1 cellular context compared by ENCODE assay signal in genomic region chr6:133245033-133245903, GRCh38.
A peak's percentile ranks its signal among the peaks of the same experiment; 100 is the strongest.
TF ChIP-seq lines count a peak whose summit lies in the region.

No MANE protein-coding gene starts in this region.

TF ChIP-seq in HEK293, 187 proteins besides CTCF, POLR2A, EP300 and RAD21 (continued from another document and continues in another):
- TF ChIP-seq ZNF423 (tag by site-specific recombination; IDR thresholded peaks at IDR 0.05) (no peak), ZNF133 (tag by site-specific recombination; IDR thresholded peaks at IDR 0.05) (no peak), ZNF366 (tag by site-specific recombination; conservative IDR thresholded peaks at IDR 0.05) (peak; percentile 73), ZNF596 (tag by site-specific recombination; IDR thresholded peaks at IDR 0.05) (no peak), ZNF23 (tag by site-specific recombination; IDR thresholded peaks at IDR 0.05; ENCODE audit: borderline replicate concordance) (no peak), GLIS1 (tag by site-specific recombination; IDR thresholded peaks at IDR 0.05) (no peak), ZNF140 (tag by site-specific recombination; IDR thresholded peaks at IDR 0.05) (no peak), ZFP37 (tag by site-specific recombination; IDR thresholded peaks at IDR 0.05) (no peak), ZNF571 (tag by site-specific recombination; IDR thresholded peaks at IDR 0.05) (no peak), REST (tag by site-specific recombination; IDR thresholded peaks at IDR 0.05) (no peak), ZBTB1 (tag by site-specific recombination; IDR thresholded peaks at IDR 0.05) (no peak), ZFHX2 (tag by site-specific recombination; conservative IDR thresholded peaks at IDR 0.05) (no peak), HOXA7 (CRISPR knock-in tag; IDR thresholded peaks at IDR 0.05; ENCODE audit: borderline replicate concordance) (no peak), ZNF792 (tag by site-specific recombination; IDR thresholded peaks at IDR 0.05) (no peak), KLF8 (tag by site-specific recombination; IDR thresholded peaks at IDR 0.05) (peak; percentile 49), KLF1 (tag by site-specific recombination; IDR thresholded peaks at IDR 0.05) (no peak), ZNF585B (tag by site-specific recombination; IDR thresholded peaks at IDR 0.05) (no peak), ZNF248 (tag by site-specific recombination; IDR thresholded peaks at IDR 0.05) (no peak), ZBTB48 (tag by site-specific recombination; IDR thresholded peaks at IDR 0.05) (no peak), SETDB1 (IDR thresholded peaks at IDR 0.05; ENCODE audit: insufficient read length, low read length) (no peak), ZNF776 (tag by site-specific recombination; IDR thresholded peaks at IDR 0.05; ENCODE audit: borderline replicate concordance) (no peak), ZNF24 (tag by site-specific recombination; IDR thresholded peaks at IDR 0.05) (no peak), ZBTB17 (tag by site-specific recombination; IDR thresholded peaks at IDR 0.05) (peak; percentile 58), FEZF1 (tag by site-specific recombination; IDR thresholded peaks at IDR 0.05) (peak; percentile 77), ZNF560 (tag by site-specific recombination; IDR thresholded peaks at IDR 0.05; ENCODE audit: borderline replicate concordance) (no peak), ZNF521 (tag by site-specific recombination; IDR thresholded peaks at IDR 0.05) (no peak), ZNF302 (tag by site-specific recombination; IDR thresholded peaks at IDR 0.05; ENCODE audit: low read depth) (no peak), ZNF830 (tag by site-specific recombination; IDR thresholded peaks at IDR 0.05; ENCODE audit: low read depth) (no peak), ZNF121 (tag by site-specific recombination; IDR thresholded peaks at IDR 0.05) (no peak), ZFP41 (tag by site-specific recombination; IDR thresholded peaks at IDR 0.05; ENCODE audit: borderline replicate concordance) (no peak), ZNF394 (tag by site-specific recombination; IDR thresholded peaks at IDR 0.05; ENCODE audit: borderline replicate concordance) (peak; percentile 63; the same call in 1 of the 2 replicates), BCL11A (tag by site-specific recombination; IDR thresholded peaks at IDR 0.05; ENCODE audit: low read depth) (peak; percentile 89), ZXDB (tag by site-specific recombination; IDR thresholded peaks at IDR 0.05) (no peak), ZNF610 (tag by site-specific recombination; IDR thresholded peaks at IDR 0.05; ENCODE audit: borderline replicate concordance) (no peak), ZNF660 (tag by site-specific recombination; IDR thresholded peaks at IDR 0.05) (no peak), ZNF10 (tag by site-specific recombination; IDR thresholded peaks at IDR 0.05) (peak; percentile 94), OVOL3 (tag by site-specific recombination; IDR thresholded peaks at IDR 0.05) (no peak), BCL11B (tag by site-specific recombination; IDR thresholded peaks at IDR 0.05; ENCODE audit: low read depth) (no peak), ZNF2 (tag by site-specific recombination; IDR thresholded peaks at IDR 0.05) (no peak), GLIS2 (tag by site-specific recombination; IDR thresholded peaks at IDR 0.05) (no peak)
- TF ChIP-seq, protein P1, sequence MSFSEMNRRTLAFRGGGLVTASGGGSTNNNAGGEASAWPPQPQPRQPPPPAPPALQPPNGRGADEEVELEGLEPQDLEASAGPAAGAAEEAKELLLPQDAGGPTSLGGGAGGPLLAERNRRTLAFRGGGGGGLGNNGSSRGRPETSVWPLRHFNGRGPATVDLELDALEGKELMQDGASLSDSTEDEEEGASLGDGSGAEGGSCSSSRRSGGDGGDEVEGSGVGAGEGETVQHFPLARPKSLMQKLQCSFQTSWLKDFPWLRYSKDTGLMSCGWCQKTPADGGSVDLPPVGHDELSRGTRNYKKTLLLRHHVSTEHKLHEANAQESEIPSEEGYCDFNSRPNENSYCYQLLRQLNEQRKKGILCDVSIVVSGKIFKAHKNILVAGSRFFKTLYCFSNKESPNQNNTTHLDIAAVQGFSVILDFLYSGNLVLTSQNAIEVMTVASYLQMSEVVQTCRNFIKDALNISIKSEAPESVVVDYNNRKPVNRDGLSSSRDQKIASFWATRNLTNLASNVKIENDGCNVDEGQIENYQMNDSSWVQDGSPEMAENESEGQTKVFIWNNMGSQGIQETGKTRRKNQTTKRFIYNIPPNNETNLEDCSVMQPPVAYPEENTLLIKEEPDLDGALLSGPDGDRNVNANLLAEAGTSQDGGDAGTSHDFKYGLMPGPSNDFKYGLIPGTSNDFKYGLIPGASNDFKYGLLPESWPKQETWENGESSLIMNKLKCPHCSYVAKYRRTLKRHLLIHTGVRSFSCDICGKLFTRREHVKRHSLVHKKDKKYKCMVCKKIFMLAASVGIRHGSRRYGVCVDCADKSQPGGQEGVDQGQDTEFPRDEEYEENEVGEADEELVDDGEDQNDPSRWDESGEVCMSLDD (tag by site-specific recombination; IDR thresholded peaks at IDR 0.05) = no peak
- TF ChIP-seq, protein P2, sequence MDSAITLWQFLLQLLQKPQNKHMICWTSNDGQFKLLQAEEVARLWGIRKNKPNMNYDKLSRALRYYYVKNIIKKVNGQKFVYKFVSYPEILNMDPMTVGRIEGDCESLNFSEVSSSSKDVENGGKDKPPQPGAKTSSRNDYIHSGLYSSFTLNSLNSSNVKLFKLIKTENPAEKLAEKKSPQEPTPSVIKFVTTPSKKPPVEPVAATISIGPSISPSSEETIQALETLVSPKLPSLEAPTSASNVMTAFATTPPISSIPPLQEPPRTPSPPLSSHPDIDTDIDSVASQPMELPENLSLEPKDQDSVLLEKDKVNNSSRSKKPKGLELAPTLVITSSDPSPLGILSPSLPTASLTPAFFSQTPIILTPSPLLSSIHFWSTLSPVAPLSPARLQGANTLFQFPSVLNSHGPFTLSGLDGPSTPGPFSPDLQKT (IDR thresholded peaks at IDR 0.05; ENCODE audit: borderline replicate concordance, low read depth, low read length) = no peak
- TF ChIP-seq, protein P3, sequence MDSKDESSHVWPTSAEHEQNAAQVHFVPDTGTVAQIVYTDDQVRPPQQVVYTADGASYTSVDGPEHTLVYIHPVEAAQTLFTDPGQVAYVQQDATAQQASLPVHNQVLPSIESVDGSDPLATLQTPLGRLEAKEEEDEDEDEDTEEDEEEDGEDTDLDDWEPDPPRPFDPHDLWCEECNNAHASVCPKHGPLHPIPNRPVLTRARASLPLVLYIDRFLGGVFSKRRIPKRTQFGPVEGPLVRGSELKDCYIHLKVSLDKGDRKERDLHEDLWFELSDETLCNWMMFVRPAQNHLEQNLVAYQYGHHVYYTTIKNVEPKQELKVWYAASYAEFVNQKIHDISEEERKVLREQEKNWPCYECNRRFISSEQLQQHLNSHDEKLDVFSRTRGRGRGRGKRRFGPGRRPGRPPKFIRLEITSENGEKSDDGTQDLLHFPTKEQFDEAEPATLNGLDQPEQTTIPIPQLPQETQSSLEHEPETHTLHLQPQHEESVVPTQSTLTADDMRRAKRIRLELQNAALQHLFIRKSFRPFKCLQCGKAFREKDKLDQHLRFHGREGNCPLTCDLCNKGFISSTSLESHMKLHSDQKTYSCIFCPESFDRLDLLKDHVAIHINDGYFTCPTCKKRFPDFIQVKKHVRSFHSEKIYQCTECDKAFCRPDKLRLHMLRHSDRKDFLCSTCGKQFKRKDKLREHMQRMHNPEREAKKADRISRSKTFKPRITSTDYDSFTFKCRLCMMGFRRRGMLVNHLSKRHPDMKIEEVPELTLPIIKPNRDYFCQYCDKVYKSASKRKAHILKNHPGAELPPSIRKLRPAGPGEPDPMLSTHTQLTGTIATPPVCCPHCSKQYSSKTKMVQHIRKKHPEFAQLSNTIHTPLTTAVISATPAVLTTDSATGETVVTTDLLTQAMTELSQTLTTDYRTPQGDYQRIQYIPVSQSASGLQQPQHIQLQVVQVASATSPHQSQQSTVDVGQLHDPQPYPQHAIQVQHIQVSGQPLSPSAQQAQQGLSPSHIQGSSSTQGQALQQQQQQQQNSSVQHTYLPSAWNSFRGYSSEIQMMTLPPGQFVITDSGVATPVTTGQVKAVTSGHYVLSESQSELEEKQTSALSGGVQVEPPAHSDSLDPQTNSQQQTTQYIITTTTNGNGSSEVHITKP (tag by site-specific recombination; IDR thresholded peaks at IDR 0.05) = no peak
- TF ChIP-seq, protein P4, sequence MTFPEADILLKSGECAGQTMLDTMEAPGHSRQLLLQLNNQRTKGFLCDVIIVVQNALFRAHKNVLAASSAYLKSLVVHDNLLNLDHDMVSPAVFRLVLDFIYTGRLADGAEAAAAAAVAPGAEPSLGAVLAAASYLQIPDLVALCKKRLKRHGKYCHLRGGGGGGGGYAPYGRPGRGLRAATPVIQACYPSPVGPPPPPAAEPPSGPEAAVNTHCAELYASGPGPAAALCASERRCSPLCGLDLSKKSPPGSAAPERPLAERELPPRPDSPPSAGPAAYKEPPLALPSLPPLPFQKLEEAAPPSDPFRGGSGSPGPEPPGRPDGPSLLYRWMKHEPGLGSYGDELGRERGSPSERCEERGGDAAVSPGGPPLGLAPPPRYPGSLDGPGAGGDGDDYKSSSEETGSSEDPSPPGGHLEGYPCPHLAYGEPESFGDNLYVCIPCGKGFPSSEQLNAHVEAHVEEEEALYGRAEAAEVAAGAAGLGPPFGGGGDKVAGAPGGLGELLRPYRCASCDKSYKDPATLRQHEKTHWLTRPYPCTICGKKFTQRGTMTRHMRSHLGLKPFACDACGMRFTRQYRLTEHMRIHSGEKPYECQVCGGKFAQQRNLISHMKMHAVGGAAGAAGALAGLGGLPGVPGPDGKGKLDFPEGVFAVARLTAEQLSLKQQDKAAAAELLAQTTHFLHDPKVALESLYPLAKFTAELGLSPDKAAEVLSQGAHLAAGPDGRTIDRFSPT (tag by site-specific recombination; IDR thresholded peaks at IDR 0.05) = peak; percentile 80
- TF ChIP-seq, protein P5, sequence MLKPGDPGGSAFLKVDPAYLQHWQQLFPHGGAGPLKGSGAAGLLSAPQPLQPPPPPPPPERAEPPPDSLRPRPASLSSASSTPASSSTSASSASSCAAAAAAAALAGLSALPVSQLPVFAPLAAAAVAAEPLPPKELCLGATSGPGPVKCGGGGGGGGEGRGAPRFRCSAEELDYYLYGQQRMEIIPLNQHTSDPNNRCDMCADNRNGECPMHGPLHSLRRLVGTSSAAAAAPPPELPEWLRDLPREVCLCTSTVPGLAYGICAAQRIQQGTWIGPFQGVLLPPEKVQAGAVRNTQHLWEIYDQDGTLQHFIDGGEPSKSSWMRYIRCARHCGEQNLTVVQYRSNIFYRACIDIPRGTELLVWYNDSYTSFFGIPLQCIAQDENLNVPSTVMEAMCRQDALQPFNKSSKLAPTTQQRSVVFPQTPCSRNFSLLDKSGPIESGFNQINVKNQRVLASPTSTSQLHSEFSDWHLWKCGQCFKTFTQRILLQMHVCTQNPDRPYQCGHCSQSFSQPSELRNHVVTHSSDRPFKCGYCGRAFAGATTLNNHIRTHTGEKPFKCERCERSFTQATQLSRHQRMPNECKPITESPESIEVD (tag by site-specific recombination; IDR thresholded peaks at IDR 0.05) = peak; percentile 90
- TF ChIP-seq, protein P6, sequence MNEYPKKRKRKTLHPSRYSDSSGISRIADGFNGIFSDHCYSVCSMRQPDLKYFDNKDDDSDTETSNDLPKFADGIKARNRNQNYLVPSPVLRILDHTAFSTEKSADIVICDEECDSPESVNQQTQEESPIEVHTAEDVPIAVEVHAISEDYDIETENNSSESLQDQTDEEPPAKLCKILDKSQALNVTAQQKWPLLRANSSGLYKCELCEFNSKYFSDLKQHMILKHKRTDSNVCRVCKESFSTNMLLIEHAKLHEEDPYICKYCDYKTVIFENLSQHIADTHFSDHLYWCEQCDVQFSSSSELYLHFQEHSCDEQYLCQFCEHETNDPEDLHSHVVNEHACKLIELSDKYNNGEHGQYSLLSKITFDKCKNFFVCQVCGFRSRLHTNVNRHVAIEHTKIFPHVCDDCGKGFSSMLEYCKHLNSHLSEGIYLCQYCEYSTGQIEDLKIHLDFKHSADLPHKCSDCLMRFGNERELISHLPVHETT (tag by site-specific recombination; IDR thresholded peaks at IDR 0.05) = peak; percentile 70; the same call in 1 of the 2 replicates
- TF ChIP-seq, protein P7, sequence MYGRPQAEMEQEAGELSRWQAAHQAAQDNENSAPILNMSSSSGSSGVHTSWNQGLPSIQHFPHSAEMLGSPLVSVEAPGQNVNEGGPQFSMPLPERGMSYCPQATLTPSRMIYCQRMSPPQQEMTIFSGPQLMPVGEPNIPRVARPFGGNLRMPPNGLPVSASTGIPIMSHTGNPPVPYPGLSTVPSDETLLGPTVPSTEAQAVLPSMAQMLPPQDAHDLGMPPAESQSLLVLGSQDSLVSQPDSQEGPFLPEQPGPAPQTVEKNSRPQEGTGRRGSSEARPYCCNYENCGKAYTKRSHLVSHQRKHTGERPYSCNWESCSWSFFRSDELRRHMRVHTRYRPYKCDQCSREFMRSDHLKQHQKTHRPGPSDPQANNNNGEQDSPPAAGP (tag by site-specific recombination; IDR thresholded peaks at IDR 0.05) = no peak
- TF ChIP-seq, protein P8, sequence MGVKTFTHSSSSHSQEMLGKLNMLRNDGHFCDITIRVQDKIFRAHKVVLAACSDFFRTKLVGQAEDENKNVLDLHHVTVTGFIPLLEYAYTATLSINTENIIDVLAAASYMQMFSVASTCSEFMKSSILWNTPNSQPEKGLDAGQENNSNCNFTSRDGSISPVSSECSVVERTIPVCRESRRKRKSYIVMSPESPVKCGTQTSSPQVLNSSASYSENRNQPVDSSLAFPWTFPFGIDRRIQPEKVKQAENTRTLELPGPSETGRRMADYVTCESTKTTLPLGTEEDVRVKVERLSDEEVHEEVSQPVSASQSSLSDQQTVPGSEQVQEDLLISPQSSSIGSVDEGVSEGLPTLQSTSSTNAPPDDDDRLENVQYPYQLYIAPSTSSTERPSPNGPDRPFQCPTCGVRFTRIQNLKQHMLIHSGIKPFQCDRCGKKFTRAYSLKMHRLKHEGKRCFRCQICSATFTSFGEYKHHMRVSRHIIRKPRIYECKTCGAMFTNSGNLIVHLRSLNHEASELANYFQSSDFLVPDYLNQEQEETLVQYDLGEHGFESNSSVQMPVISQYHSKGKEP (tag by site-specific recombination; IDR thresholded peaks at IDR 0.05) = peak; percentile 95
